ENCODE assay signal across 17 cellular contexts in genomic region chr5:14464101-14464500, GRCh38.
DNase-seq lines count a peak whose midpoint lies in the region; ATAC-seq and TF ChIP-seq lines count a peak whose summit lies in the region.
"Had no signal": no experiment of that assay in that cellular context is flagged by ENCODE, and none has a peak within 500 bp of the region (broad histone marks: within the 10 kb centered on the region; RNA-seq: fewer than 3 reads in every experiment).

No MANE protein-coding gene starts in this region.

- no peak overlapping the region for H3K4me3 Mint-ChIP-seq in stimulated activated naive B cell treated with anti-CD40 and anti-IgM and Interleukin-4, amounts not matched to agents 10 μg/mL and 1 μg/mL and 100 μg/mL, for 72 hours
- no peak overlapping the region for H3K4me3 Mint-ChIP-seq in activated T-cell treated with anti-CD3 and anti-CD28 coated beads, Interleukin-2, amount 50 U/mL, for 24 hours
- H3K4me3 Mint-ChIP-seq: activated naive CD4-positive, alpha-beta T cell treated with anti-CD3 and anti-CD28 coated beads for 36 hours; CD8-positive, alpha-beta memory T cell; naive thymus-derived CD8-positive, alpha-beta T cell; T-cell had no signal

- CTCF ChIA-PET in HCT116 (lab: Charles Lee), result no interaction called here

- POLR2A ChIA-PET in HCT116 (lab: Charles Lee), result no interaction called here

- RAD21 ChIA-PET in HCT116 (lab: Charles Lee; ENCODE audit: low non-redundant PET in 1 of 2, low total read pairs in 2 of 2, uncharacterized antibody in 2 of 2, unreplicated experiment in 2 of 2), result no interaction called here

- ATAC-seq in HCT116, result no peak
- no peak for ATAC-seq in stimulated activated naive B cell treated with anti-CD40 and anti-IgM and Interleukin-4, amounts not matched to agents 10 μg/mL and 1 μg/mL and 100 μg/mL, for 72 hours (replicated peaks)
- no peak for ATAC-seq in HG03139 (IDR thresholded peaks at IDR 0.05; ENCODE audit: unreplicated experiment)
- ATAC-seq: body of pancreas; GM12878; naive thymus-derived CD8-positive, alpha-beta T cell; T-cell had no signal

- H3K36me3 ChIP-seq in HCT116 (ENCODE audit: control insufficient read depth in 1 of 2, insufficient read depth in 2 of 2, low read length in 2 of 2), result peaks cover 15 to 30% of the 10 kb centered on the region in 2 experiments; a peak in 3 of 4 replicates
- H3K36me3 ChIP-seq in osteoblast (ENCODE audit: insufficient read depth, low read length), result peaks cover 97% of the 10 kb centered on the region

- H4K20me1 ChIP-seq in HCT116 (ENCODE audit: insufficient read depth) (no peaks in the 10 kb centered on the region), osteoblast (ENCODE audit: insufficient read depth, low read length) (peaks cover 33% of the 10 kb centered on the region)

- H3K4me2 ChIP-seq in HCT116 (ENCODE audit: low read length), result no peak overlapping the region
- H3K4me2 ChIP-seq in osteoblast (ENCODE audit: insufficient read depth, low read length), result no peak overlapping the region

- H3K79me2 ChIP-seq in HCT116 (ENCODE audit: insufficient read depth, low read length) (no peaks in the 10 kb centered on the region), osteoblast (ENCODE audit: insufficient read depth, low read length) (peaks cover 71% of the 10 kb centered on the region)

- no peak for TF ChIP-seq CTCF in HCT116 (IDR thresholded peaks at IDR 0.05 in 2 of 3, conservative IDR thresholded peaks at IDR 0.05 in 1 of 3; ENCODE audit: borderline replicate concordance in 1 of 3, insufficient read depth in 1 of 3, low read depth in 2 of 3, low read length in 2 of 3)
- no peak for TF ChIP-seq CTCF in osteoblast (IDR thresholded peaks at IDR 0.05; ENCODE audit: extremely low read depth, low read depth, low read length)

- no peak overlapping the region for H3K4me3 ChIP-seq in HCT116 (replicated peaks in 1 of 2; ENCODE audit: low read depth in 1 of 2, low read length in 2 of 2)
- H3K4me3 ChIP-seq in osteoblast (ENCODE audit: insufficient read depth, low read length), result no peak overlapping the region
- H3K4me3 ChIP-seq: body of pancreas, GM12878 had no signal

- no peaks in the 10 kb centered on the region for H3K9me2 ChIP-seq in HCT116 (ENCODE audit: insufficient read depth)

- no peaks in the 10 kb centered on the region for H3K9me3 ChIP-seq in HCT116 (ENCODE audit: control insufficient read depth in 1 of 2, insufficient read depth in 1 of 2, low read depth in 1 of 2, low read length in 2 of 2)
- H3K9me3 ChIP-seq in osteoblast (ENCODE audit: low read depth, low read length), result no peaks in the 10 kb centered on the region
- H3K9me3 ChIP-seq: body of pancreas had no signal

- no peaks in the 10 kb centered on the region for H3K27me3 ChIP-seq in HCT116 (ENCODE audit: insufficient read depth, low read length)
- no peaks in the 10 kb centered on the region for H3K27me3 ChIP-seq in osteoblast (ENCODE audit: insufficient read depth, low read length)
- H3K27me3 ChIP-seq: body of pancreas had no signal

- H2AFZ ChIP-seq in HCT116 (ENCODE audit: low read depth, low read length, poor library complexity, severe bottlenecking), result no peak overlapping the region
- no peak overlapping the region for H2AFZ ChIP-seq in osteoblast (ENCODE audit: low read length)

- intact Hi-C loops in HCT116 (cut with micrococcal nuclease), result no loop called here

- no peak for TF ChIP-seq POLR2A in HCT116 (IDR thresholded peaks at IDR 0.05; ENCODE audit: borderline replicate concordance, extremely low read depth, insufficient read depth, insufficient read length)

- no peak overlapping the region for H3K27ac Mint-ChIP-seq in stimulated activated naive B cell treated with anti-CD40 and anti-IgM and Interleukin-4, amounts not matched to agents 10 μg/mL and 1 μg/mL and 100 μg/mL, for 72 hours
- H3K27ac Mint-ChIP-seq in activated T-cell treated with anti-CD3 and anti-CD28 coated beads, Interleukin-2, amount 50 U/mL, for 24 hours, result no peak overlapping the region
- H3K27ac Mint-ChIP-seq: activated naive CD4-positive, alpha-beta T cell treated with anti-CD3 and anti-CD28 coated beads for 36 hours; CD8-positive, alpha-beta memory T cell; T-cell had no signal

- TF ChIP-seq RAD21 in HCT116 (IDR thresholded peaks at IDR 0.05; ENCODE audit: low read depth), result no peak

- peak overlapping the region; percentile 35 for H3K27ac ChIP-seq in HCT116 (ENCODE audit: low read depth, low read length)
- peak overlapping the region; percentile 42 for H3K27ac ChIP-seq in epithelial cell of prostate
- H3K27ac ChIP-seq in osteoblast (ENCODE audit: low read depth, low read length), result peak overlapping the region; percentile 84
- H3K27ac ChIP-seq: body of pancreas had no signal

- H3K27me3 Mint-ChIP-seq in stimulated activated naive B cell treated with anti-CD40 and anti-IgM and Interleukin-4, amounts not matched to agents 10 μg/mL and 1 μg/mL and 100 μg/mL, for 72 hours, result no peaks in the 10 kb centered on the region
- H3K27me3 Mint-ChIP-seq in activated T-cell treated with anti-CD3 and anti-CD28 coated beads, Interleukin-2, amount 50 U/mL, for 24 hours, result no peaks in the 10 kb centered on the region
- H3K27me3 Mint-ChIP-seq: CD8-positive, alpha-beta memory T cell; naive thymus-derived CD8-positive, alpha-beta T cell; T-cell had no signal

- H3K9me3 Mint-ChIP-seq in stimulated activated naive B cell treated with anti-CD40 and anti-IgM and Interleukin-4, amounts not matched to agents 10 μg/mL and 1 μg/mL and 100 μg/mL, for 72 hours, result no peaks in the 10 kb centered on the region
- H3K9me3 Mint-ChIP-seq in activated T-cell treated with anti-CD3 and anti-CD28 coated beads, Interleukin-2, amount 50 U/mL, for 24 hours, result no peaks in the 10 kb centered on the region
- H3K9me3 Mint-ChIP-seq: activated naive CD4-positive, alpha-beta T cell treated with anti-CD3 and anti-CD28 coated beads for 36 hours; CD8-positive, alpha-beta memory T cell; naive thymus-derived CD8-positive, alpha-beta T cell; T-cell had no signal

- H3K4me1 Mint-ChIP-seq in stimulated activated naive B cell treated with anti-CD40 and anti-IgM and Interleukin-4, amounts not matched to agents 10 μg/mL and 1 μg/mL and 100 μg/mL, for 72 hours, result no peaks in the 10 kb centered on the region
- H3K4me1 Mint-ChIP-seq in activated T-cell treated with anti-CD3 and anti-CD28 coated beads, Interleukin-2, amount 50 U/mL, for 24 hours (ENCODE audit: low read depth), result no peaks in the 10 kb centered on the region
- H3K4me1 Mint-ChIP-seq: CD8-positive, alpha-beta memory T cell had no signal

- BruUV-seq in HCT116 (replicated peaks; lab: Mats Ljungman, UMichigan), result no TSS peak

- no peak overlapping the region for H3K9ac ChIP-seq in HCT116 (ENCODE audit: low read length)

- H3K36me3 Mint-ChIP-seq in stimulated activated naive B cell treated with anti-CD40 and anti-IgM and Interleukin-4, amounts not matched to agents 10 μg/mL and 1 μg/mL and 100 μg/mL, for 72 hours, result peaks cover 44 to 55% of the 10 kb centered on the region in 2 donors
- H3K36me3 Mint-ChIP-seq in activated T-cell treated with anti-CD3 and anti-CD28 coated beads, Interleukin-2, amount 50 U/mL, for 24 hours (ENCODE audit: low read depth), result no peaks in the 10 kb centered on the region
- H3K36me3 Mint-ChIP-seq: CD8-positive, alpha-beta memory T cell; naive thymus-derived CD8-positive, alpha-beta T cell; T-cell had no signal

- DNase-seq in HCT116 (ENCODE audit: low read depth, low spot score), result no peak
- DNase-seq in NOMO-1 treated with DMSO at 0.1 percent for 48 hours (lab: John Stamatoyannopoulos, UW; ENCODE audit: unreplicated experiment), result peak; percentile 32
- no peak for DNase-seq in epithelial cell of prostate (ENCODE audit: low read depth, low spot score)
- DNase-seq in osteoblast (ENCODE audit: insufficient read length, low spot score, missing footprints), result no peak
- DNase-seq in stimulated activated naive B cell treated with anti-CD40 and anti-IgM and Interleukin-4, amounts not matched to agents 10 μg/mL and 1 μg/mL and 100 μg/mL, for 72 hours, result no peak
- no peak for DNase-seq in GM19238 (ENCODE audit: insufficient read length, low spot score)
- no peak for DNase-seq in activated T-cell treated with anti-CD3 and anti-CD28 coated beads, Interleukin-2, amount 50 U/mL, for 24 hours
- DNase-seq: activated CD4-positive, CD25-positive, alpha-beta regulatory T cell; activated naive CD4-positive, alpha-beta T cell treated with anti-CD3 and anti-CD28 coated beads for 36 hours; body of pancreas; CD8-positive, alpha-beta memory T cell; head of caudate nucleus; naive thymus-derived CD8-positive, alpha-beta T cell; trophoblast cell had no signal

- H3K4me1 ChIP-seq in HCT116 (ENCODE audit: control insufficient read depth in 1 of 2, insufficient read depth in 2 of 2, low read length in 2 of 2) (peaks cover 0 to 10% of the 10 kb centered on the region in 2 experiments; a peak in 2 of 4 replicates), osteoblast (ENCODE audit: insufficient read depth, low read length) (peaks cover 13% of the 10 kb centered on the region)

TF ChIP-seq in HCT116, 20 proteins besides CTCF, POLR2A, EP300 and RAD21:
- TF ChIP-seq SIN3A (IDR thresholded peaks at IDR 0.05; ENCODE audit: low read depth) (no peak), ZBTB33 (IDR thresholded peaks at IDR 0.05; ENCODE audit: extremely low read depth, insufficient replicate concordance, low read length) (no peak), CEBPB (IDR thresholded peaks at IDR 0.05; ENCODE audit: low read depth) (no peak), POLR2AphosphoS5 (IDR thresholded peaks at IDR 0.05; ENCODE audit: low read depth, low read length) (no peak), EZH2phosphoT487 (IDR thresholded peaks at IDR 0.05; ENCODE audit: borderline replicate concordance) (no peak), ELF1 (IDR thresholded peaks at IDR 0.05; ENCODE audit: borderline replicate concordance, low read depth) (no peak), ZFX (IDR thresholded peaks at IDR 0.05) (no peak), SP1 (IDR thresholded peaks at IDR 0.05; ENCODE audit: low read depth) (no peak)
TF ChIP-seq in HCT116: peak in this region for 0.
